Comparison of ENCODE assay signal across 1 cellular context in the genomic region with DNA sequence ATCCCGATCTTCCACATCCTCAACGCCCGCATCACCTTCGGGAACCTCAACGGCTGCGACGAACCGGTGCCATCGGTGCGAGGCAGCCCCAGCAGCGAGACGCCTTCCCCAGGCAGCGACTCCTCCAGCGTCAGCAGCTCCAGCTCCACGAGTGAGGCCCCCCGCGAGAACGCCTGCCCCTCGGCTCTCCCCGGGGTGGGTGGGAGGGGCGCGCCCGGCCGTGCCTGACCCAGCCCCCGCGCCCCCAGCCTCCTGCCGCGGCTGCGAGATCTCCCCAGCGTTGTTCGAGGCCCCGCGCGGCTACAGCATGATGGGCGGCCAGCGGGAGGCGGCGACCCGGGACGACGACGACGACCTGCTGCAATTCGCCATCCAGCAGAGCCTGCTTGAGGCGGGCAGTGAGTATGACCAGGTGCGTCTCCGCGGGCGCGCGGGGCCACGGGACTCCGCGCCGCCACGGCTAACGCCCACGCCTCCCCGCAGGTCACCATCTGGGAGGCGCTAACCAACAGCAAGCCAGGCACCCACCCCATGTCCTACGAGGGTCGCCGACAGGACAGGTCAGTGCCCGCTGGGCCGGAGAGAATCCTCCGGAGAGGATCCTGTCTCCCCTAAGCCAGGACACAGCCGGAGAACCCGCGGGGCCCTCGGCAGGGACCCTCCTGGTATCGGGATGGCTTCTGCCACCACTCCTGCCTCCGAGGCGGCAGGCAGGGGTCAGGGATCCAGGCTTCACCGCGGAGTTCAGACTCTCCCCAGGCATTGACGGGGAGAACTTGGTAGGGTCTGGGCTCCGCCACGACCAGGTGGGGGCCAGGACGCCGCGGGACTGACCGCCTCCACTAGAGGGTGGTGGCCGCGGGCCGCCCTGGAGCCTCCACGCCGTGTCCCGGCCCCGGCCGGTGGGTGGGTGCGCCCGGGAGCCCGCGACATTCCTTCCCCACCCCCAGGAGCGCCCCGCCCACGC.
TF ChIP-seq lines count a peak whose summit lies in the region.

No MANE protein-coding gene starts in this region.

TF ChIP-seq in GM12878, 131 proteins besides CTCF, POLR2A, EP300 and RAD21:
- TF ChIP-seq HDAC6 (IDR thresholded peaks at IDR 0.05; ENCODE audit: unreplicated experiment) (no peak), CBX3 (IDR thresholded peaks at IDR 0.05; ENCODE audit: borderline replicate concordance, low read depth) (no peak), CBFB (IDR thresholded peaks at IDR 0.05; ENCODE audit: low read depth) (no peak), IRF5 (IDR thresholded peaks at IDR 0.05; ENCODE audit: borderline replicate concordance) (no peak), NRF1 (conservative IDR thresholded peaks at IDR 0.05; ENCODE audit: low read depth, low read length) (no peak), FOS (IDR thresholded peaks at IDR 0.05; ENCODE audit: borderline replicate concordance, extremely low read depth, insufficient read length) (no peak), PAX5 (IDR thresholded peaks at IDR 0.05; ENCODE audit: borderline replicate concordance, low read depth, low read length) (no peak), IKZF1 (conservative IDR thresholded peaks at IDR 0.05) (no peak), MTA2 (IDR thresholded peaks at IDR 0.05; ENCODE audit: low read depth) (no peak)
- TF ChIP-seq, protein P1, sequence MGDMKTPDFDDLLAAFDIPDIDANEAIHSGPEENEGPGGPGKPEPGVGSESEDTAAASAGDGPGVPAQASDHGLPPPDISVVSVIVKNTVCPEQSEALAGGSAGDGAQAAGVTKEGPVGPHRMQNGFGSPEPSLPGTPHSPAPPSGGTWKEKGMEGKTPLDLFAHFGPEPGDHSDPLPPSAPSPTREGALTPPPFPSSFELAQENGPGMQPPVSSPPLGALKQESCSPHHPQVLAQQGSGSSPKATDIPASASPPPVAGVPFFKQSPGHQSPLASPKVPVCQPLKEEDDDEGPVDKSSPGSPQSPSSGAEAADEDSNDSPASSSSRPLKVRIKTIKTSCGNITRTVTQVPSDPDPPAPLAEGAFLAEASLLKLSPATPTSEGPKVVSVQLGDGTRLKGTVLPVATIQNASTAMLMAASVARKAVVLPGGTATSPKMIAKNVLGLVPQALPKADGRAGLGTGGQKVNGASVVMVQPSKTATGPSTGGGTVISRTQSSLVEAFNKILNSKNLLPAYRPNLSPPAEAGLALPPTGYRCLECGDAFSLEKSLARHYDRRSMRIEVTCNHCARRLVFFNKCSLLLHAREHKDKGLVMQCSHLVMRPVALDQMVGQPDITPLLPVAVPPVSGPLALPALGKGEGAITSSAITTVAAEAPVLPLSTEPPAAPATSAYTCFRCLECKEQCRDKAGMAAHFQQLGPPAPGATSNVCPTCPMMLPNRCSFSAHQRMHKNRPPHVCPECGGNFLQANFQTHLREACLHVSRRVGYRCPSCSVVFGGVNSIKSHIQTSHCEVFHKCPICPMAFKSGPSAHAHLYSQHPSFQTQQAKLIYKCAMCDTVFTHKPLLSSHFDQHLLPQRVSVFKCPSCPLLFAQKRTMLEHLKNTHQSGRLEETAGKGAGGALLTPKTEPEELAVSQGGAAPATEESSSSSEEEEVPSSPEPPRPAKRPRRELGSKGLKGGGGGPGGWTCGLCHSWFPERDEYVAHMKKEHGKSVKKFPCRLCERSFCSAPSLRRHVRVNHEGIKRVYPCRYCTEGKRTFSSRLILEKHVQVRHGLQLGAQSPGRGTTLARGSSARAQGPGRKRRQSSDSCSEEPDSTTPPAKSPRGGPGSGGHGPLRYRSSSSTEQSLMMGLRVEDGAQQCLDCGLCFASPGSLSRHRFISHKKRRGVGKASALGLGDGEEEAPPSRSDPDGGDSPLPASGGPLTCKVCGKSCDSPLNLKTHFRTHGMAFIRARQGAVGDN (IDR thresholded peaks at IDR 0.05), result no peak
- TF ChIP-seq, protein P2, sequence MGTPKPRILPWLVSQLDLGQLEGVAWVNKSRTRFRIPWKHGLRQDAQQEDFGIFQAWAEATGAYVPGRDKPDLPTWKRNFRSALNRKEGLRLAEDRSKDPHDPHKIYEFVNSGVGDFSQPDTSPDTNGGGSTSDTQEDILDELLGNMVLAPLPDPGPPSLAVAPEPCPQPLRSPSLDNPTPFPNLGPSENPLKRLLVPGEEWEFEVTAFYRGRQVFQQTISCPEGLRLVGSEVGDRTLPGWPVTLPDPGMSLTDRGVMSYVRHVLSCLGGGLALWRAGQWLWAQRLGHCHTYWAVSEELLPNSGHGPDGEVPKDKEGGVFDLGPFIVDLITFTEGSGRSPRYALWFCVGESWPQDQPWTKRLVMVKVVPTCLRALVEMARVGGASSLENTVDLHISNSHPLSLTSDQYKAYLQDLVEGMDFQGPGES (IDR thresholded peaks at IDR 0.05), result no peak
- TF ChIP-seq, protein P3, sequence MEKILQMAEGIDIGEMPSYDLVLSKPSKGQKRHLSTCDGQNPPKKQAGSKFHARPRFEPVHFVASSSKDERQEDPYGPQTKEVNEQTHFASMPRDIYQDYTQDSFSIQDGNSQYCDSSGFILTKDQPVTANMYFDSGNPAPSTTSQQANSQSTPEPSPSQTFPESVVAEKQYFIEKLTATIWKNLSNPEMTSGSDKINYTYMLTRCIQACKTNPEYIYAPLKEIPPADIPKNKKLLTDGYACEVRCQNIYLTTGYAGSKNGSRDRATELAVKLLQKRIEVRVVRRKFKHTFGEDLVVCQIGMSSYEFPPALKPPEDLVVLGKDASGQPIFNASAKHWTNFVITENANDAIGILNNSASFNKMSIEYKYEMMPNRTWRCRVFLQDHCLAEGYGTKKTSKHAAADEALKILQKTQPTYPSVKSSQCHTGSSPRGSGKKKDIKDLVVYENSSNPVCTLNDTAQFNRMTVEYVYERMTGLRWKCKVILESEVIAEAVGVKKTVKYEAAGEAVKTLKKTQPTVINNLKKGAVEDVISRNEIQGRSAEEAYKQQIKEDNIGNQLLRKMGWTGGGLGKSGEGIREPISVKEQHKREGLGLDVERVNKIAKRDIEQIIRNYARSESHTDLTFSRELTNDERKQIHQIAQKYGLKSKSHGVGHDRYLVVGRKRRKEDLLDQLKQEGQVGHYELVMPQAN (conservative IDR thresholded peaks at IDR 0.05), result no peak
